ENCODE assay signal across 1 cellular context in the genomic region with DNA sequence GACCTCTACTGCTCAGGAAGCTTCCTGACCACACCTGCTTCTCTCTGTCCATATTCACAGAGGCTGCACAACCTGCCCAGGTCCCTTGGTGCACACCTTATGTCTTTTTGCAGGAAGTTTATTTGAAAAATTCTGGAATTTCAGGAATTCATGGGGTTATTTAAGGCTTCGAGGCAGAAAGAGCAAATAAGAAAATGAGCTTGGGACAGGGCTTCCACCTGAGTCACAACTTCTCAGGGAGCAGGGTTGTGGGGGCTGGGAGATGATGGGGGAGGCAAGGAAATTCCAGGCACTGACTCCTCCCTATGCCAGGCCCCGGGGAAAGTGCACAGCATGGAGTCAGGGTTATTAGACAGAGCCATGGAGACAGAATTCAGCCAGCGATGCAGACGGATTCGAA.
TF ChIP-seq lines count a peak whose summit lies in the region.

No MANE protein-coding gene starts in this region.

TF ChIP-seq in IMR-90, 13 proteins besides CTCF, POLR2A, EP300 and RAD21:
- TF ChIP-seq CEBPB (IDR thresholded peaks at IDR 0.05; ENCODE audit: low read depth, low read length) = no peak
- no peak for TF ChIP-seq RCOR1 (IDR thresholded peaks at IDR 0.05; ENCODE audit: insufficient replicate concordance, low read length)
- TF ChIP-seq MXI1 (IDR thresholded peaks at IDR 0.05; ENCODE audit: borderline replicate concordance, low read depth, low read length) = no peak
- TF ChIP-seq MAZ (IDR thresholded peaks at IDR 0.05; ENCODE audit: borderline replicate concordance, low read depth, low read length) = no peak
- no peak for TF ChIP-seq SMC3 (IDR thresholded peaks at IDR 0.05; ENCODE audit: low read depth, low read length)
- TF ChIP-seq ELK1 (IDR thresholded peaks at IDR 0.05; ENCODE audit: borderline replicate concordance, low read depth, low read length) = no peak
- TF ChIP-seq CHD1 (IDR thresholded peaks at IDR 0.05; ENCODE audit: low read depth, low read length) = no peak
- TF ChIP-seq BHLHE40 (IDR thresholded peaks at IDR 0.05; ENCODE audit: low read depth, low read length) = no peak
- no peak for TF ChIP-seq MAFK (IDR thresholded peaks at IDR 0.05; ENCODE audit: low read depth, low read length)
- no peak for TF ChIP-seq RFX5 (IDR thresholded peaks at IDR 0.05; ENCODE audit: low read depth, low read length)
- TF ChIP-seq, protein P1, sequence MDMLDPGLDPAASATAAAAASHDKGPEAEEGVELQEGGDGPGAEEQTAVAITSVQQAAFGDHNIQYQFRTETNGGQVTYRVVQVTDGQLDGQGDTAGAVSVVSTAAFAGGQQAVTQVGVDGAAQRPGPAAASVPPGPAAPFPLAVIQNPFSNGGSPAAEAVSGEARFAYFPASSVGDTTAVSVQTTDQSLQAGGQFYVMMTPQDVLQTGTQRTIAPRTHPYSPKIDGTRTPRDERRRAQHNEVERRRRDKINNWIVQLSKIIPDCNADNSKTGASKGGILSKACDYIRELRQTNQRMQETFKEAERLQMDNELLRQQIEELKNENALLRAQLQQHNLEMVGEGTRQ (IDR thresholded peaks at IDR 0.05; ENCODE audit: low read depth, low read length) = no peak
- TF ChIP-seq NFE2L2 (IDR thresholded peaks at IDR 0.05; ENCODE audit: low read depth, low read length) = no peak
- no peak for TF ChIP-seq FOS (IDR thresholded peaks at IDR 0.05; ENCODE audit: low read depth, low read length)
TF ChIP-seq in IMR-90: peak in this region for 0.
